Comparison of ENCODE assay signal across 13 cellular contexts in genomic region chr19:10237702-10238101, GRCh38. TPM values are rescaled to one million over a fixed set of nuclear protein-coding genes. Genes with fewer than 3 reads are reported as not detected.
DNase-seq lines count a peak whose midpoint lies in the region; ATAC-seq and TF ChIP-seq lines count a peak whose summit lies in the region.
"Had no signal": no experiment of that assay in that cellular context is flagged by ENCODE, and none has a peak within 500 bp of the region (broad histone marks: within the 10 kb centered on the region; RNA-seq: fewer than 3 reads in every experiment).

No MANE protein-coding gene starts in this region.

- TF ChIP-seq POLR2A in Peyer's patch (IDR thresholded peaks at IDR 0.05) (no peak), right lobe of liver (IDR thresholded peaks at IDR 0.05) (no peak), upper lobe of left lung (IDR thresholded peaks at IDR 0.05) (no peak)

- H3K4me1 ChIP-seq in Peyer's patch (peaks cover 0 to 4% (median 0%) of the 10 kb centered on the region in 4 donors), right lobe of liver (peaks cover 0 to 48% (median 19%) of the 10 kb centered on the region in 4 donors), upper lobe of left lung (peaks cover 19 to 42% (median 29%) of the 10 kb centered on the region in 4 donors)

- H3K27me3 ChIP-seq in Peyer's patch (no peaks in the 10 kb centered on the region), right lobe of liver (no peaks in the 10 kb centered on the region), upper lobe of left lung (no peaks in the 10 kb centered on the region)

- DNase-seq in Right ventricle myocardium inferior (ENCODE audit: missing footprints) (no peak), left ventricle myocardium superior (no peak), Peyer's patch (no peak), right lobe of liver (peak in 1 of 3 donors; percentile 38), upper lobe of left lung (peak in 1 of 2 donors; percentile 44), MCF 10A (ENCODE audit: unreplicated experiment) (no peak)
- no peak for DNase-seq in activated CD4-positive, CD25-positive, alpha-beta regulatory T cell treated with anti-CD3 and anti-CD28 coated beads, Interleukin-2, amount 50 U/mL, for 72 hours
- DNase-seq: activated CD4-positive, CD25-positive, alpha-beta regulatory T cell; AML-193; GF-D8 had no signal

- H3K36me3 Mint-ChIP-seq in MCF 10A (ENCODE audit: insufficient read depth, unreplicated experiment), result peaks cover 6% of the 10 kb centered on the region

- no peak overlapping the region for H3K27ac Mint-ChIP-seq in MCF 10A (ENCODE audit: low read depth, unreplicated experiment)
- H3K27ac Mint-ChIP-seq: activated T-helper 1 cell treated with anti-CD3 and anti-CD28 coated beads, Interleukin-12 subunit alpha, Interleukin-12 subunit beta, Interleukin-2, Interleukin-4 antibody, amounts not matched to agents 30 ng/mL and 10 ng/mL and 1 ng/mL, durations not matched to agents 14 hours and 24 hours and 36 hours had no signal

- no peaks in the 10 kb centered on the region for H3K36me3 ChIP-seq in Peyer's patch
- H3K36me3 ChIP-seq in right lobe of liver, result no peaks in the 10 kb centered on the region
- H3K36me3 ChIP-seq in upper lobe of left lung, result no peaks in the 10 kb centered on the region

- no peak overlapping the region for H3K4me3 ChIP-seq in Peyer's patch
- no peak overlapping the region for H3K4me3 ChIP-seq in right lobe of liver
- H3K4me3 ChIP-seq in upper lobe of left lung, result no peak overlapping the region
- H3K4me3 ChIP-seq: smooth muscle cell had no signal

- 50% methylated on average over 6 of the region's 6 CpGs for WGBS in right lobe of liver (ENCODE audit: insufficient coverage, low coverage, low lambda C conversion rate, missing lambda C conversion rate)
- WGBS in upper lobe of left lung, 2 donors, result 80 to 86% methylated on average over 5 to 6 of the region's 6 CpGs

- BruUV-seq in MCF 10A (replicated peaks; lab: Mats Ljungman, UMichigan), result no TSS peak

- no peaks in the 10 kb centered on the region for H3K9me3 Mint-ChIP-seq in MCF 10A (ENCODE audit: unreplicated experiment)
- H3K9me3 Mint-ChIP-seq: activated T-helper 1 cell treated with anti-CD3 and anti-CD28 coated beads, Interleukin-12 subunit alpha, Interleukin-12 subunit beta, Interleukin-2, Interleukin-4 antibody, amounts not matched to agents 30 ng/mL and 10 ng/mL and 1 ng/mL, durations not matched to agents 14 hours and 24 hours and 36 hours had no signal

- ATAC-seq in Right ventricle myocardium inferior, result peak; percentile 1
- no peak for ATAC-seq in left ventricle myocardium superior
- peak in 3 of 4 donors; percentile 22 to 52 (median 24) for ATAC-seq in right lobe of liver
- peak; percentile 7 to 40 for ATAC-seq in upper lobe of left lung (ENCODE audit: low FRiP score in 2 of 2)
- ATAC-seq in HG03460 (IDR thresholded peaks at IDR 0.05; ENCODE audit: unreplicated experiment), result no peak

- no peaks in the 10 kb centered on the region for H3K4me1 Mint-ChIP-seq in MCF 10A (ENCODE audit: insufficient read depth, unreplicated experiment)

- no peaks in the 10 kb centered on the region for H3K9me3 ChIP-seq in Peyer's patch
- H3K9me3 ChIP-seq in right lobe of liver, result no peaks in the 10 kb centered on the region
- H3K9me3 ChIP-seq in upper lobe of left lung, result no peaks in the 10 kb centered on the region

- no peak for TF ChIP-seq EP300 in upper lobe of left lung (IDR thresholded peaks at IDR 0.05)

- POLR2A ChIA-PET in MCF 10A (lab: Yijun Ruan, JAX), result no interaction called here

- TF ChIP-seq CTCF in Peyer's patch (IDR thresholded peaks at IDR 0.05), result no peak
- TF ChIP-seq CTCF in right lobe of liver (IDR thresholded peaks at IDR 0.05), result no peak
- no peak for TF ChIP-seq CTCF in upper lobe of left lung (IDR thresholded peaks at IDR 0.05)
- no peak for TF ChIP-seq CTCF in MCF 10A (IDR thresholded peaks at IDR 0.05; ENCODE audit: unreplicated experiment)

- no peak overlapping the region for H3K4me3 Mint-ChIP-seq in MCF 10A (ENCODE audit: unreplicated experiment)
- H3K4me3 Mint-ChIP-seq: activated T-helper 1 cell treated with anti-CD3 and anti-CD28 coated beads, Interleukin-12 subunit alpha, Interleukin-12 subunit beta, Interleukin-2, Interleukin-4 antibody, amounts not matched to agents 30 ng/mL and 10 ng/mL and 1 ng/mL, durations not matched to agents 14 hours and 24 hours and 36 hours had no signal

- no peaks in the 10 kb centered on the region for H3K27me3 Mint-ChIP-seq in MCF 10A (ENCODE audit: insufficient read depth, unreplicated experiment)

- intact Hi-C loops in Right ventricle myocardium inferior (cut with DNase I), result loop anchor here (5.0 kb wide), 1 partner anchor 45 kb away; the partner anchor contains the start of gene DNMT1
- intact Hi-C loops in left ventricle myocardium superior (cut with micrococcal nuclease), result no loop called here
- intact Hi-C loops in right lobe of liver (cut with DNase I), result no loop called here
- intact Hi-C loops in MCF 10A (cut with micrococcal nuclease), result no loop called here

- CTCF ChIA-PET in MCF 10A (lab: Yijun Ruan, JAX), result interaction anchor here (0.9 kb wide), 1 partner anchor 117 kb away, joined by 4 read pairs; no protein-coding TSS in a partner anchor

- H3K27ac ChIP-seq in Peyer's patch (peak overlapping the region; percentile 25 to 65 (median 61)), right lobe of liver (peak overlapping the region; percentile 69 to 90 (median 81)), upper lobe of left lung (peak overlapping the region; percentile 70 to 83 (median 78))

RNA-seq across cellular contexts. Expression of gene S1PR2, which starts 6.6 kb away (rescaled TPM):
- total RNA-seq in Right ventricle myocardium inferior (8.4 TPM), left ventricle myocardium superior (5.3 TPM), Peyer's patch (1 to 10 TPM; 2.8 to 4.8 (median 3.1) TPM), right lobe of liver (1 to 10 TPM; 1.7 to 6.6 (median 4.1) TPM), upper lobe of left lung (10 to 100 TPM in 4 of 6 donors, 1 to 10 TPM in 2; 9.1 to 30.0 (median 16.0) TPM), MCF 10A (2022) (0.64 and 0.89 TPM in 2 replicates)

RNA-seq across cellular contexts. Expression of gene MRPL4, which starts 14.3 kb away (rescaled TPM):
- 70.1 TPM for total RNA-seq in Right ventricle myocardium inferior
- total RNA-seq in left ventricle myocardium superior, result 71.2 TPM
- 10 to 100 TPM; 43.8 to 49.6 (median 45.3) TPM for total RNA-seq in Peyer's patch
- total RNA-seq in right lobe of liver, result 100 to 1,000 TPM in 1 of 6 experiments, 10 to 100 TPM in 5; 33.7 to 109 (median 38.2) TPM
- total RNA-seq in upper lobe of left lung, result 10 to 100 TPM; 23.0 to 70.8 (median 45.0) TPM
- total RNA-seq in MCF 10A (2022), result 99.1 and 120 TPM in 2 replicates

RNA-seq across cellular contexts. Expression of gene ICAM1, which starts 33.2 kb away (rescaled TPM):
- total RNA-seq in Right ventricle myocardium inferior (8.6 TPM), left ventricle myocardium superior (7.3 TPM), Peyer's patch (10 to 100 TPM in 2 of 4 donors, 1 to 10 TPM in 2; 2.6 to 62.7 (median 12.7) TPM), right lobe of liver (100 to 1,000 TPM in 1 of 6 experiments, 10 to 100 TPM in 4, 1 to 10 TPM in 1; 4.6 to 186 (median 38.5) TPM), upper lobe of left lung (100 to 1,000 TPM; 190 to 791 (median 356) TPM), MCF 10A (2022) (3.3 and 4.6 TPM in 2 replicates)

RNA-seq across cellular contexts. Expression of gene DNMT1, which starts 42.9 kb away (rescaled TPM):
- 26.0 TPM for total RNA-seq in Right ventricle myocardium inferior
- 25.1 TPM for total RNA-seq in left ventricle myocardium superior
- 100 to 1,000 TPM in 1 of 4 donors, 10 to 100 TPM in 3; 22.1 to 195 (median 41.5) TPM for total RNA-seq in Peyer's patch
- total RNA-seq in right lobe of liver, result 10 to 100 TPM; 12.6 to 37.3 (median 24.4) TPM
- 100 to 1,000 TPM in 1 of 6 donors, 10 to 100 TPM in 5; 54.0 to 166 (median 63.9) TPM for total RNA-seq in upper lobe of left lung
- 47.7 and 76.4 TPM in 2 replicates for total RNA-seq in MCF 10A (2022)

RNA-seq across cellular contexts. Expression of gene ICAM4, which starts 49.1 kb away (rescaled TPM):
- total RNA-seq in Right ventricle myocardium inferior (0.30 TPM), left ventricle myocardium superior (0.52 TPM), Peyer's patch (not detected), right lobe of liver (1 to 10 TPM in 1 of 6 experiments, under 1 TPM in 2, not detected in 3; 0.62 to 1.6 (median 0.80) TPM), upper lobe of left lung (10 to 100 TPM in 5 of 6 donors, 1 to 10 TPM in 1; 6.3 to 24.3 (median 12.0) TPM), MCF 10A (2022) (not detected in 2 replicates)

Comparison
In these comparisons a context has a peak if more than half of its experiments do, and no peak if none do; other contexts are left out.
1. ATAC-seq: peak in Right ventricle myocardium inferior (single experiment), right lobe of liver (3 of 4) and upper lobe of left lung (2 of 2); none in left ventricle myocardium superior (single experiment) and HG03460 (single experiment).
2. Peak in every context shown above with its lines, with median percentiles within 50 percentile points of each other: H3K27ac ChIP-seq.